In the genomic region with DNA sequence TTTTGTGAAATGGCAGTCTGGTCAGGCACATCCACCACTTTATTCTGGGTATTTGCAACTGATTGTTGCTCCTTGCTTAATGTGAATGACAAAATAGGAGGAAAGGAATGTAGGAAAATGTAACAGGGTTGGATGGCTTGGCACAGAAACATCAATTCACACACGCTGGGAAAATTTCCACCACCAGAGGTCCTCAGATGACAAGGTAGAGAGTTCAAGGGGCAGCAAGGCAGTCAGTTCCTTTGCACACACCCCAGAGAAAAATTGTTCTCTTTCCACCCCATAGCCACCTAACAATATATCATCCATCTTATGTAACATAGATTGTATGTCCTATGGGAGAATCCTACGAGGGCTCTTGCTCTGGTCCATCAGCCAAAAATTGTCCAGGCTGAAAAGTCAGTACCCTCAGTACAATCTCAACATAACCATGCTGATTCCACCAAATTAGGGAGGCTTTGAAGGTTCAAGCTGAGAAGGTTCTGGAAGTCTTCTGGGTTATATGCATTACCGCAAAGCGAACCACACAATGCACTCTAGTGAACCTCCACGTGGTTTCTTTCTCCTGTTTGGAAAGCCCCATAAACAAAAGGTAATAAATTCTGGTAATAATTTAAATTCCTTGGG, we compare ENCODE assay signal across 9 cellular contexts. TPM values are rescaled to one million over a fixed set of nuclear protein-coding genes. Genes with fewer than 3 reads are reported as not detected.
A peak's percentile ranks its signal among the peaks of the same experiment; 100 is the strongest.
DNase-seq lines count a peak whose midpoint lies in the region.
"Had no signal": no experiment of that assay in that cellular context is flagged by ENCODE, and none has a peak within 500 bp of the region (broad histone marks: within the 10 kb centered on the region; RNA-seq: fewer than 3 reads in every experiment).

No MANE protein-coding gene starts in this region.

- no peak overlapping the region for H3K4me2 ChIP-seq in mesendoderm (ENCODE audit: low read length)

- H3K27me3 ChIP-seq in HAP-1 (ENCODE audit: low read depth) (no peaks in the 10 kb centered on the region), mesendoderm (ENCODE audit: insufficient read depth, low read length, poor library complexity) (no peaks in the 10 kb centered on the region)

- H3K4me3 ChIP-seq in HAP-1, result no peak overlapping the region
- no peak overlapping the region for H3K4me3 ChIP-seq in mesendoderm (ENCODE audit: low read length)

- H2BK15ac ChIP-seq in mesendoderm (replicated peaks; ENCODE audit: low read depth), result no peak overlapping the region

- peak; percentile 17 for DNase-seq in DMS53 treated with DMSO at 0.1 percent for 48 hours (lab: John Stamatoyannopoulos, UW; ENCODE audit: unreplicated experiment)
- peak; percentile 60 to 82 for DNase-seq in HAP-1 (ENCODE audit: low spot score in 2 of 2)
- DNase-seq in NCI-H345 (lab: John Stamatoyannopoulos, UW), result peak; percentile 26
- DNase-seq in activated CD4-positive, alpha-beta T cell treated with anti-CD3 and anti-CD28 coated beads for 48 hours, result peak; percentile 66
- peak; percentile 63 for DNase-seq in dermis blood vessel endothelial cell
- peak; percentile 79 for DNase-seq in mesendoderm
- peak; percentile 5 to 18 for DNase-seq in stimulated activated CD8-positive, alpha-beta memory T cell treated with anti-CD3 and anti-CD28 coated beads, Interleukin-7, amount 100 ng/mL, for 4 hours (ENCODE audit: low read depth in 2 of 2)
- no peak for DNase-seq in NCI-H187 treated with DMSO at 0.1 percent for 48 hours (lab: John Stamatoyannopoulos, UW)

- H3K18ac ChIP-seq in mesendoderm (ENCODE audit: low read length), result no peak overlapping the region

- no peaks in the 10 kb centered on the region for H3K79me2 ChIP-seq in mesendoderm (ENCODE audit: control insufficient read depth, insufficient read depth, low read length)

- H3K36me3 ChIP-seq in HAP-1 (replicated peaks) (no peaks in the 10 kb centered on the region), mesendoderm (ENCODE audit: control insufficient read depth, insufficient read depth, low read length) (no peaks in the 10 kb centered on the region)

- no peak overlapping the region for H3K56ac ChIP-seq in mesendoderm (ENCODE audit: low read length)

- no peak overlapping the region for H3K4ac ChIP-seq in mesendoderm (ENCODE audit: low read depth, low read length)

- H3K4me1 ChIP-seq in HAP-1 (no peaks in the 10 kb centered on the region), mesendoderm (ENCODE audit: control insufficient read depth, low read depth, low read length) (no peaks in the 10 kb centered on the region)

- H4K5ac ChIP-seq in mesendoderm (ENCODE audit: low read length), result no peak overlapping the region

- H3K9ac ChIP-seq in mesendoderm (ENCODE audit: low read length), result no peak overlapping the region

- in situ Hi-C loops in HAP-1 (cut with MboI; ENCODE audit: low sequenced_read_pairs), result loop anchor here (10.0 kb wide), 1 partner anchor 835 kb away; no protein-coding TSS in a partner anchor

- no peak overlapping the region for H2AK5ac ChIP-seq in mesendoderm (ENCODE audit: low read length)

- H2BK5ac ChIP-seq in mesendoderm (ENCODE audit: low read length), result no peak overlapping the region

- no CpG with 5 or more reads among the region's 5 CpGs for WGBS in mesendoderm (ENCODE audit: extremely low coverage, insufficient coverage, low lambda C conversion rate)

- H3K79me1 ChIP-seq in mesendoderm (ENCODE audit: low read length), result no peaks in the 10 kb centered on the region

- no peaks in the 10 kb centered on the region for H3K9me3 ChIP-seq in HAP-1

- H3K27ac ChIP-seq in mesendoderm (ENCODE audit: low read depth, low read length), result no peak overlapping the region

- no peak overlapping the region for H3K23ac ChIP-seq in mesendoderm (ENCODE audit: low read length)

- no peak overlapping the region for H4K8ac ChIP-seq in mesendoderm (ENCODE audit: low read depth, low read length)

- H2BK120ac ChIP-seq in mesendoderm (ENCODE audit: low read depth, low read length), result no peak overlapping the region

RNA-seq across cellular contexts. Expression of a gene that starts 42.1 kb away (rescaled TPM):
- 0.05 TPM in 1 of 2 replicates, not detected in the other for total RNA-seq in dermis blood vessel endothelial cell
- polyA plus RNA-seq in mesendoderm (2013, experiment 1 of 2), result not detected
- polyA plus RNA-seq in mesendoderm (2013, experiment 2 of 2), result not detected
- polyA plus RNA-seq: adipose tissue had no signal
